In the genomic region with DNA sequence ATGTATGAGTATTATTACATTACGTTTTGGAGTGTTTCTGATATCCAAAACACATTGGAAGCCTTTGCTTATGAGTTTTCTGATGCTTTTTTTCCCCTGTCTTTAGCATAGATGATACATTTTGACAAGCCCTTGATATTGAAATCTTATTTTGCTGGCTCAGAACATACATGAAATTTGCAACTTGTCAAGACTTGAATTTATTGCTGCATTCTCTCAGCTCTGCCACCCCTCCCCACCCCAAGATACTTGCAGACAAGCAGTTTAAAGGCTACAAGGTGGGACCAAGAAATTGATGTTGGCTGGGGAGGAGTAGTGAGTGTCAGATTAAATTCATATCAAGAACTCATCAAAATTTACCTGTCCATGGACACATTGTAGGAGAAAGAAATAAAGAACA, we compare ENCODE assay signal across 38 cellular contexts.
"Had no signal": no experiment of that assay in that cellular context is flagged by ENCODE, and none has a peak within 500 bp of the region (broad histone marks: within the 10 kb centered on the region; RNA-seq: fewer than 3 reads in every experiment).

No MANE protein-coding gene starts in this region.

- FAIRE-seq: astrocyte had no signal

- H3K9me3 ChIP-seq: adrenal gland, ascending aorta, body of pancreas, breast epithelium had no signal

- DNase-seq: activated effector memory CD4-positive, alpha-beta T cell treated with anti-CD3 and anti-CD28 coated beads, Interleukin-2, amount 50 U/mL, for 16 hours; activated effector memory CD4-positive, alpha-beta T cell treated with Interleukin-2 at 50 U/mL for 16 hours; activated gamma-delta T cell; activated gamma-delta T cell treated with Interleukin-2 at 50 U/mL for 16 hours; activated naive CD4-positive, alpha-beta T cell; activated naive CD4-positive, alpha-beta T cell treated with anti-CD3 and anti-CD28 coated beads for 36 hours; activated naive CD4-positive, alpha-beta T cell treated with anti-CD3 and anti-CD28 coated beads, Interleukin-2, amount 10 ng/mL, durations not matched to agents 7 days and 5 days; activated naive CD4-positive, alpha-beta T cell treated with anti-CD3 and anti-CD28 coated beads, Interleukin-2, amount 50 U/mL, for 16 hours; activated naive CD4-positive, alpha-beta T cell treated with Interleukin-2 at 50 U/mL for 16 hours; activated naive CD8-positive, alpha-beta T cell treated with anti-CD3 and anti-CD28 coated beads for 36 hours; activated naive CD8-positive, alpha-beta T cell treated with anti-CD3 and anti-CD28 coated beads, Interleukin-2, amount 10 ng/mL, durations not matched to agents 7 days and 5 days; activated naive CD8-positive, alpha-beta T cell treated with anti-CD3 and anti-CD28 coated beads, Interleukin-2, amount 50 U/mL, for 24 hours; activated T-cell treated with anti-CD3 and anti-CD28 coated beads, Interleukin-2, amount 50 U/mL, for 1 hour; activated T-cell treated with anti-CD3 and anti-CD28 coated beads, Interleukin-2, amount 50 U/mL, for 24 hours; activated T-cell treated with anti-CD3 and anti-CD28 coated beads, Interleukin-2, amount 50 U/mL, for 4 hours; activated T-cell treated with anti-CD3 and anti-CD28 coated beads, Interleukin-2, amount 50 U/mL, for 48 hours; adrenal gland; amniotic stem cell; amygdala; anterior cingulate cortex; aorta; body of pancreas; brain microvascular endothelial cell; caudate nucleus; central memory CD4-positive, alpha-beta T cell; cerebellar nuclear complex had no signal

- H3K27ac Mint-ChIP-seq: activated naive CD4-positive, alpha-beta T cell treated with anti-CD3 and anti-CD28 coated beads for 36 hours; activated naive CD4-positive, alpha-beta T cell treated with anti-CD3 and anti-CD28 coated beads, Interleukin-2, amount 10 ng/mL, durations not matched to agents 7 days and 5 days; activated naive CD4-positive, alpha-beta T cell treated with anti-CD3 and anti-CD28 coated beads, Interleukin-2, amount 50 U/mL, for 24 hours; activated naive CD4-positive, alpha-beta T cell treated with anti-CD3 and anti-CD28 coated beads, Interleukin-2, amount 50 U/mL, for 72 hours; activated naive CD8-positive, alpha-beta T cell; activated naive CD8-positive, alpha-beta T cell treated with anti-CD3 and anti-CD28 coated beads for 36 hours; activated naive CD8-positive, alpha-beta T cell treated with anti-CD3 and anti-CD28 coated beads, Interleukin-2, amount 10 ng/mL, durations not matched to agents 7 days and 5 days; activated naive CD8-positive, alpha-beta T cell treated with anti-CD3 and anti-CD28 coated beads, Interleukin-2, amount 50 U/mL, for 24 hours; activated T-cell treated with anti-CD3 and anti-CD28 coated beads, Interleukin-2, amount 50 U/mL, for 24 hours; activated T-helper 1 cell treated with anti-CD3 and anti-CD28 coated beads, Interleukin-12 subunit alpha, Interleukin-12 subunit beta, Interleukin-2, Interleukin-4 antibody, amounts not matched to agents 30 ng/mL and 10 ng/mL and 1 ng/mL, durations not matched to agents 14 hours and 24 hours and 36 hours; activated T-helper 17 cell treated with anti-CD3 and anti-CD28 coated beads, Interleukin-2, amount 50 U/mL, for 72 hours; activated T-helper 2 cell treated with anti-CD3 and anti-CD28 coated beads, Interferon-gamma antibody, Interleukin-2, Interleukin-4, amounts not matched to agents 10 μg/mL and 5 μg/mL and 100 μg/mL, durations not matched to agents 14 hours and 24 hours and 36 hours had no signal

- H3K4me1 Mint-ChIP-seq: activated naive CD4-positive, alpha-beta T cell treated with anti-CD3 and anti-CD28 coated beads, Interleukin-2, amount 10 ng/mL, durations not matched to agents 7 days and 5 days; activated naive CD8-positive, alpha-beta T cell treated with anti-CD3 and anti-CD28 coated beads for 36 hours; activated naive CD8-positive, alpha-beta T cell treated with anti-CD3 and anti-CD28 coated beads, Interleukin-2, amount 10 ng/mL, durations not matched to agents 7 days and 5 days; activated naive CD8-positive, alpha-beta T cell treated with anti-CD3 and anti-CD28 coated beads, Interleukin-2, amount 50 U/mL, for 24 hours; activated T-helper 17 cell treated with anti-CD3 and anti-CD28 coated beads, Interleukin-2, amount 50 U/mL, for 72 hours; central memory CD8-positive, alpha-beta T cell had no signal

- H3K27ac ChIP-seq: adrenal gland, ascending aorta, body of pancreas, brain microvascular endothelial cell, breast epithelium, cardiac muscle cell had no signal

- H3K4me3 ChIP-seq: adrenal gland, ascending aorta, body of pancreas, breast epithelium, cardiac muscle cell had no signal

- H3K4me1 ChIP-seq: adrenal gland, body of pancreas, breast epithelium had no signal

- H3K36me3 Mint-ChIP-seq: activated naive CD4-positive, alpha-beta T cell treated with anti-CD3 and anti-CD28 coated beads, Interleukin-2, amount 10 ng/mL, durations not matched to agents 7 days and 5 days; activated naive CD4-positive, alpha-beta T cell treated with anti-CD3 and anti-CD28 coated beads, Interleukin-2, amount 50 U/mL, for 24 hours; activated naive CD4-positive, alpha-beta T cell treated with anti-CD3 and anti-CD28 coated beads, Interleukin-2, amount 50 U/mL, for 72 hours; activated naive CD8-positive, alpha-beta T cell; activated naive CD8-positive, alpha-beta T cell treated with anti-CD3 and anti-CD28 coated beads for 36 hours; activated naive CD8-positive, alpha-beta T cell treated with anti-CD3 and anti-CD28 coated beads, Interleukin-2, amount 10 ng/mL, durations not matched to agents 7 days and 5 days; brain had no signal

- H3K27me3 Mint-ChIP-seq: activated naive CD4-positive, alpha-beta T cell treated with anti-CD3 and anti-CD28 coated beads, Interleukin-2, amount 10 ng/mL, durations not matched to agents 7 days and 5 days; activated naive CD4-positive, alpha-beta T cell treated with anti-CD3 and anti-CD28 coated beads, Interleukin-2, amount 50 U/mL, for 24 hours; activated naive CD8-positive, alpha-beta T cell; activated naive CD8-positive, alpha-beta T cell treated with anti-CD3 and anti-CD28 coated beads for 36 hours; activated naive CD8-positive, alpha-beta T cell treated with anti-CD3 and anti-CD28 coated beads, Interleukin-2, amount 10 ng/mL, durations not matched to agents 7 days and 5 days; activated naive CD8-positive, alpha-beta T cell treated with anti-CD3 and anti-CD28 coated beads, Interleukin-2, amount 50 U/mL, for 24 hours; activated T-cell treated with anti-CD3 and anti-CD28 coated beads, Interleukin-2, amount 50 U/mL, for 24 hours; brain; central memory CD8-positive, alpha-beta T cell had no signal

- H3K4me3 Mint-ChIP-seq: activated naive CD4-positive, alpha-beta T cell treated with anti-CD3 and anti-CD28 coated beads for 36 hours; activated naive CD4-positive, alpha-beta T cell treated with anti-CD3 and anti-CD28 coated beads, Interleukin-2, amount 10 ng/mL, durations not matched to agents 7 days and 5 days; activated naive CD4-positive, alpha-beta T cell treated with anti-CD3 and anti-CD28 coated beads, Interleukin-2, amount 50 U/mL, for 24 hours; activated naive CD8-positive, alpha-beta T cell; activated naive CD8-positive, alpha-beta T cell treated with anti-CD3 and anti-CD28 coated beads for 36 hours; activated naive CD8-positive, alpha-beta T cell treated with anti-CD3 and anti-CD28 coated beads, Interleukin-2, amount 10 ng/mL, durations not matched to agents 7 days and 5 days; activated naive CD8-positive, alpha-beta T cell treated with anti-CD3 and anti-CD28 coated beads, Interleukin-2, amount 50 U/mL, for 24 hours; activated T-cell treated with anti-CD3 and anti-CD28 coated beads, Interleukin-2, amount 50 U/mL, for 24 hours; activated T-cell treated with anti-CD3 and anti-CD28 coated beads, Interleukin-2, amount 50 U/mL, for 4 hours; activated T-helper 1 cell treated with anti-CD3 and anti-CD28 coated beads, Interleukin-12 subunit alpha, Interleukin-12 subunit beta, Interleukin-2, Interleukin-4 antibody, amounts not matched to agents 30 ng/mL and 10 ng/mL and 1 ng/mL, durations not matched to agents 14 hours and 24 hours and 36 hours; activated T-helper 17 cell treated with anti-CD3 and anti-CD28 coated beads, Interleukin-2, amount 50 U/mL, for 72 hours; central memory CD8-positive, alpha-beta T cell had no signal

- H3K36me3 ChIP-seq: adrenal gland, ascending aorta, brain microvascular endothelial cell, breast epithelium, cardiac muscle cell had no signal

- ATAC-seq: activated naive CD4-positive, alpha-beta T cell treated with anti-CD3 and anti-CD28 coated beads, Interleukin-2, amount 50 U/mL, for 72 hours; activated naive CD8-positive, alpha-beta T cell treated with anti-CD3 and anti-CD28 coated beads, Interleukin-2, amount 50 U/mL, for 24 hours; activated T-cell treated with anti-CD3 and anti-CD28 coated beads, Interleukin-2, amount 50 U/mL, for 4 hours; activated T-helper 17 cell treated with anti-CD3 and anti-CD28 coated beads, Interleukin-2, amount 50 U/mL, for 72 hours; body of pancreas had no signal

- H3K27me3 ChIP-seq: adrenal gland, ascending aorta, body of pancreas, brain microvascular endothelial cell, breast epithelium, cardiac muscle cell had no signal

- H3K9me3 Mint-ChIP-seq: activated naive CD4-positive, alpha-beta T cell treated with anti-CD3 and anti-CD28 coated beads for 36 hours; activated naive CD4-positive, alpha-beta T cell treated with anti-CD3 and anti-CD28 coated beads, Interleukin-2, amount 10 ng/mL, durations not matched to agents 7 days and 5 days; activated naive CD4-positive, alpha-beta T cell treated with anti-CD3 and anti-CD28 coated beads, Interleukin-2, amount 50 U/mL, for 24 hours; activated naive CD8-positive, alpha-beta T cell treated with anti-CD3 and anti-CD28 coated beads for 36 hours; activated naive CD8-positive, alpha-beta T cell treated with anti-CD3 and anti-CD28 coated beads, Interleukin-2, amount 50 U/mL, for 24 hours; activated T-cell treated with anti-CD3 and anti-CD28 coated beads, Interleukin-2, amount 50 U/mL, for 24 hours; activated T-helper 1 cell treated with anti-CD3 and anti-CD28 coated beads, Interleukin-12 subunit alpha, Interleukin-12 subunit beta, Interleukin-2, Interleukin-4 antibody, amounts not matched to agents 30 ng/mL and 10 ng/mL and 1 ng/mL, durations not matched to agents 14 hours and 24 hours and 36 hours; activated T-helper 17 cell treated with anti-CD3 and anti-CD28 coated beads, Interleukin-2, amount 50 U/mL, for 72 hours; activated T-helper 2 cell treated with anti-CD3 and anti-CD28 coated beads, Interferon-gamma antibody, Interleukin-2, Interleukin-4, amounts not matched to agents 10 μg/mL and 5 μg/mL and 100 μg/mL, durations not matched to agents 14 hours and 24 hours and 36 hours had no signal
